ENCODE assay signal across 8 cellular contexts in genomic region chr5:150763023-150763793, GRCh38. TPM values are rescaled to one million over a fixed set of nuclear protein-coding genes. Genes with fewer than 3 reads are reported as not detected.
A peak's percentile ranks its signal among the peaks of the same experiment; 100 is the strongest.
DNase-seq lines count a peak whose midpoint lies in the region; ATAC-seq, FAIRE-seq and TF ChIP-seq lines count a peak whose summit lies in the region.

No MANE protein-coding gene starts in this region.

- H3K36me3 Mint-ChIP-seq in HFFc6 (ENCODE audit: low read depth), result no peaks in the 10 kb centered on the region

- no peaks in the 10 kb centered on the region for H3K9me3 Mint-ChIP-seq in HFFc6

- H3K27ac Mint-ChIP-seq in HFFc6, result peak overlapping the region; percentile 22; the same call in 1 of the 2 replicates

- H3K27me3 Mint-ChIP-seq in HFFc6 (ENCODE audit: insufficient read depth), result peaks cover 2% of the 10 kb centered on the region; the same call in 1 of the 2 replicates

- H3K4me1 ChIP-seq in psoas muscle, result peaks cover 3% of the 10 kb centered on the region

- H3K9me3 ChIP-seq in psoas muscle, result no peaks in the 10 kb centered on the region

- FAIRE-seq in GM12891 (lab: Jason Lieb, UNC), result no peak

- ATAC-seq in esophagus mucosa (peak; percentile 54), psoas muscle (no peak), GM19351 (IDR thresholded peaks at IDR 0.05; ENCODE audit: unreplicated experiment) (no peak)

- no peaks in the 10 kb centered on the region for H3K36me3 ChIP-seq in psoas muscle (ENCODE audit: insufficient read depth in 1 of 2, low read depth in 1 of 2)

- DNase-seq in HFFc6 (peak; percentile 41), NOMO-1 (lab: John Stamatoyannopoulos, UW; ENCODE audit: unreplicated experiment in 2 of 2) (peak; percentile 93 to 97), psoas muscle (peak; percentile 66 to 81), GM12891 (ENCODE audit: insufficient read length, low spot score) (no peak)
- DNase-seq in activated T-cell treated with anti-CD3 and anti-CD28 coated beads, Interleukin-2, amount 50 U/mL, for 48 hours, result no peak
- DNase-seq in activated CD8-positive, alpha-beta memory T cell treated with anti-CD3 and anti-CD28 coated beads, Interleukin-2, amount 50 U/mL, for 4 hours, result no peak

- H3K27me3 ChIP-seq in psoas muscle (ENCODE audit: insufficient read depth in 3 of 3, low read length in 2 of 3), result no peaks in the 10 kb centered on the region

- H3K27ac ChIP-seq in psoas muscle, result peak overlapping the region; percentile 65

- H3K4me1 Mint-ChIP-seq in HFFc6 (ENCODE audit: low read depth), result peaks cover 21% of the 10 kb centered on the region

- intact Hi-C loops in psoas muscle (cut with DNase I), result no loop called here

- no peak for TF ChIP-seq CTCF in HFFc6 (IDR thresholded peaks at IDR 0.05)
- TF ChIP-seq CTCF in psoas muscle (IDR thresholded peaks at IDR 0.05), result no peak

- H3K4me3 Mint-ChIP-seq in HFFc6, result no peak overlapping the region; the same call in 1 of the 2 replicates

- no peak overlapping the region for H3K4me3 ChIP-seq in psoas muscle

- WGBS in psoas muscle, 3 donors, result 56 to 63% (median 59%) methylated on average over 7 of the region's 7 CpGs

- no peak for TF ChIP-seq POLR2A in GM12891 (IDR thresholded peaks at IDR 0.05; ENCODE audit: low read depth, low read length)

TF ChIP-seq in GM12891, 5 proteins besides CTCF, POLR2A, EP300 and RAD21:
- TF ChIP-seq POU2F2 (IDR thresholded peaks at IDR 0.05; ENCODE audit: low read depth, low read length) (no peak), PAX5 (IDR thresholded peaks at IDR 0.05; ENCODE audit: insufficient read depth, low read length, severe bottlenecking) (no peak), SPI1 (IDR thresholded peaks at IDR 0.05; ENCODE audit: low read depth, low read length) (no peak), TAF1 (IDR thresholded peaks at IDR 0.05; ENCODE audit: low read depth, low read length) (no peak), POLR2AphosphoS5 (IDR thresholded peaks at IDR 0.05; ENCODE audit: low read depth, low read length) (no peak)

RNA-seq across cellular contexts. Expression of gene DCTN4, which starts 4.4 kb away (rescaled TPM):
- total RNA-seq in HFFc6 (2021; fragmentation: NEBNext Ultra II Directional; extraction: Animal tissue kit (Norgen Biotek cat#: 25700)), result 10 to 100 TPM; 60.1 to 76.9 (median 68.7) TPM
- total RNA-seq in esophagus mucosa (49.4 TPM), psoas muscle (10 to 100 TPM; 50.9 to 81.5 (median 70.6) TPM)
- polyA plus RNA-seq in psoas muscle, result 10 to 100 TPM; 28.8 to 39.3 (median 31.5) TPM
- polyA plus RNA-seq in GM12891 (2012; ENCODE audit: low read depth, missing spikeins), result 11.9 TPM

RNA-seq across cellular contexts. Expression of gene SMIM3, which starts 15.3 kb away (rescaled TPM):
- total RNA-seq in HFFc6 (2021; fragmentation: NEBNext Ultra II Directional; extraction: Animal tissue kit (Norgen Biotek cat#: 25700)), result 10 to 100 TPM; 32.5 to 51.1 (median 37.9) TPM
- total RNA-seq in esophagus mucosa (17.0 TPM), psoas muscle (1 to 10 TPM; 6.4 to 7.0 (median 6.8) TPM)
- polyA plus RNA-seq in psoas muscle, result 10 to 100 TPM in 1 of 3 donors, 1 to 10 TPM in 2; 9.6 to 25.5 (median 9.6) TPM
- 24.6 TPM for polyA plus RNA-seq in GM12891 (2012; ENCODE audit: low read depth, missing spikeins)

Comparison
In these comparisons a context has a peak if more than half of its experiments do, and no peak if none do; other contexts are left out.
1. DNase-seq: peak in HFFc6 (single experiment), NOMO-1 (2 of 2) and psoas muscle (2 of 2); none in activated T-cell treated with anti-CD3 and anti-CD28 coated beads, Interleukin-2, amount 50 U/mL, for 48 hours (0 of 2), activated CD8-positive, alpha-beta memory T cell treated with anti-CD3 and anti-CD28 coated beads, Interleukin-2, amount 50 U/mL, for 4 hours (single experiment) and GM12891 (single experiment).